8 cellular contexts compared by ENCODE assay signal in the genomic region with DNA sequence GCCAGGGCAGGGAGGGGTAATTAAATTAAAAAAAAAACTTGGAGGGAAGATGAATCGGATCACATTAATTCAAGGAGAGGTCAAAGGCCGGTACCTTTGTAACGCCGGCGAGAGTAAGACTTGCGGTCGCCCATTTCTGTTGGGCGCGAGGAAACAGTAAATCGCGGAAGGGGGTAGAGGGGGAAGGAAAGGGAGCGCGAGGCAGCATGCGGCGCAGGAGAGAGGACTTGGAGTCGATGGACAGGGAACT. TPM values are rescaled to one million over a fixed set of nuclear protein-coding genes. Genes with fewer than 3 reads are reported as not detected.
DNase-seq lines count a peak whose midpoint lies in the region; ATAC-seq and TF ChIP-seq lines count a peak whose summit lies in the region.

No MANE protein-coding gene starts in this region.

- no peak for TF ChIP-seq EP300 in esophagus muscularis mucosa (IDR thresholded peaks at IDR 0.05)

- peak; percentile 99 for DNase-seq in ELR (ENCODE audit: low read depth)
- no peak for DNase-seq in SJCRH30
- no peak for DNase-seq in esophagus muscularis mucosa (ENCODE audit: extremely low spot score)
- DNase-seq in progenitor cell of endocrine pancreas (ENCODE audit: low spot score, unreplicated experiment), result no peak
- no peak for DNase-seq in NCI-H187 treated with DMSO at 0.1 percent for 48 hours (lab: John Stamatoyannopoulos, UW)

- no peaks in the 10 kb centered on the region for H3K36me3 Mint-ChIP-seq in progenitor cell of endocrine pancreas (ENCODE audit: insufficient read depth)

- H3K27ac ChIP-seq in SJCRH30 (peak overlapping the region; percentile 84), esophagus muscularis mucosa (replicated peaks in 1 of 4) (peak overlapping the region; percentile 93 to 94 (median 93))

- H3K9me3 Mint-ChIP-seq in progenitor cell of endocrine pancreas (ENCODE audit: low read depth), result no peaks in the 10 kb centered on the region

- intact Hi-C loops in esophagus muscularis mucosa (cut with DNase I), result loop anchor here (5.0 to 10.0 kb wide), 2 partner anchors 152 to 341 kb away; a partner anchor contains a TSS

- WGBS in esophagus muscularis mucosa, result under 1% methylated on average over 16 of the region's 16 CpGs

- H3K4me1 ChIP-seq in SJCRH30, result no peaks in the 10 kb centered on the region; the same call in 1 of the 2 replicates
- H3K4me1 ChIP-seq in esophagus muscularis mucosa, result peaks cover 27 to 62% (median 44%) of the 10 kb centered on the region in 4 donors

- TF ChIP-seq POLR2A in esophagus muscularis mucosa (IDR thresholded peaks at IDR 0.05; ENCODE audit: low read depth), result no peak

- peaks cover 35% of the 10 kb centered on the region for H3K4me1 Mint-ChIP-seq in progenitor cell of endocrine pancreas (ENCODE audit: low read depth)

- TF ChIP-seq CTCF in esophagus muscularis mucosa (IDR thresholded peaks at IDR 0.05) (no peak), progenitor cell of endocrine pancreas (IDR thresholded peaks at IDR 0.05; ENCODE audit: unreplicated experiment) (no peak)

- H3K27me3 Mint-ChIP-seq in progenitor cell of endocrine pancreas, result no peaks in the 10 kb centered on the region

- ATAC-seq in GM19455 (IDR thresholded peaks at IDR 0.05; ENCODE audit: unreplicated experiment) (no peak), HG03196 (IDR thresholded peaks at IDR 0.05; ENCODE audit: unreplicated experiment) (no peak), GM18873 (IDR thresholded peaks at IDR 0.05; ENCODE audit: low FRiP score, unreplicated experiment) (no peak)

- H3K36me3 ChIP-seq in SJCRH30 (peaks cover 16% of the 10 kb centered on the region), esophagus muscularis mucosa (peaks cover 0 to 6% (median 0%) of the 10 kb centered on the region in 4 donors)

- peak overlapping the region; percentile 95 for H3K27ac Mint-ChIP-seq in progenitor cell of endocrine pancreas

- H3K27me3 ChIP-seq in SJCRH30, result no peaks in the 10 kb centered on the region
- no peaks in the 10 kb centered on the region for H3K27me3 ChIP-seq in esophagus muscularis mucosa

- peak overlapping the region; percentile 91 for H3K4me3 Mint-ChIP-seq in progenitor cell of endocrine pancreas (ENCODE audit: low read depth)

- H3K4me3 ChIP-seq in SJCRH30, result peak overlapping the region; percentile 92
- peak overlapping the region; percentile 81 to 94 (median 90) for H3K4me3 ChIP-seq in esophagus muscularis mucosa

- H3K9me3 ChIP-seq in SJCRH30 (replicated peaks) (no peaks in the 10 kb centered on the region), esophagus muscularis mucosa (no peaks in the 10 kb centered on the region)

RNA-seq across cellular contexts. Expression of a gene that starts 0.3 kb away (rescaled TPM):
- total RNA-seq in SJCRH30 (2014; rRNA removed; shearing (Covaris generic)), result 41.2 and 46.9 TPM in 2 replicates
- total RNA-seq in esophagus muscularis mucosa (100 to 1,000 TPM; 145 to 198 (median 183) TPM), progenitor cell of endocrine pancreas (20.4 and 24.4 TPM in 2 replicates)
